Comparison of ENCODE assay signal across 10 cellular contexts in the genomic region with DNA sequence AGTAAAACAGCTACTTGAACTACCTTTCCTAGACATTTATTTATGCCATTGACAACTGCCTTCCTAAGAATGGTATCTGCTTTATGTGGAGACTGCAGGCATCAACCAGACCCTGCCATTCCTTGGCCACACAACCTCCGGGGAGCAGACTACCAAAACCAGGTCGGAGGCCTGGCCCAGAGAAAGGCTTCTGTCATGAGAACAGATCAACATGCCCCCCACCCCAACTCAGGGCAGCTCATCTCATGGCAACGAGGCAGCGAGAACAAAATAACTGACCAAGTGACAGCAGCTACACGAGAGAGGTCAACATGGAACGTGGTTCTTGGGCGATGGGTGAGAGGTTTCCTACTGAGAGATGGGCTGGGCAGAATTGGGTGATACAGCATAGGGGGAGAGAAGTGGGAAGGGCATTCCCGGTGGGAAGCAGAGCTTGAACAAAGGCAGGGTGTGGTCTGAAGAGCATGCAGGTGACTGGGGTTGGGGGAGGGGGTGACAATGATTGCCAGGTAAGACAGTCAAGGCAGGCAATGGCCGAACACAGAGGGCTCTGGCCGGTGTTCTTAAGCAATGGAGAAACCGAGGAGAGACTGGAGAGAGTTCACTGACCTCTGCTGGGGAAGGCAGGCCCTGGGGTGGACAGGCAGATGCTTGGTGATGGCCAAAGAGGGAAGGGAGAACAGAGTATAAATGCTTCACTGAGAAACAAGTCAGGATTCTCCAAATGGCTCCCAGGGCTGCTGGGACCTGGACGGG. TPM values are rescaled to one million over a fixed set of nuclear protein-coding genes. Genes with fewer than 3 reads are reported as not detected.
A peak's percentile ranks its signal among the peaks of the same experiment; 100 is the strongest.
DNase-seq lines count a peak whose midpoint lies in the region; ATAC-seq, FAIRE-seq and TF ChIP-seq lines count a peak whose summit lies in the region.
"Had no signal": no experiment of that assay in that cellular context is flagged by ENCODE, and none has a peak within 500 bp of the region (broad histone marks: within the 10 kb centered on the region; RNA-seq: fewer than 3 reads in every experiment).

No MANE protein-coding gene starts in this region.

- H3K36me3 ChIP-seq in right atrium auricular region (peaks cover 25% of the 10 kb centered on the region), pancreas (peaks cover 0 to 11% (median 0%) of the 10 kb centered on the region in 3 donors), osteoblast (ENCODE audit: insufficient read depth, low read length) (peaks cover 22% of the 10 kb centered on the region)

- H3K9me3 Mint-ChIP-seq in activated T-helper 1 cell treated with anti-CD3 and anti-CD28 coated beads, Interleukin-12 subunit alpha, Interleukin-12 subunit beta, Interleukin-2, Interleukin-4 antibody, amounts not matched to agents 30 ng/mL and 10 ng/mL and 1 ng/mL, durations not matched to agents 14 hours and 24 hours and 36 hours, result no peaks in the 10 kb centered on the region
- H3K9me3 Mint-ChIP-seq: CD4-positive, CD25-positive, alpha-beta regulatory T cell had no signal

- 59 to 61% methylated on average over 12 of the region's 12 CpGs for WGBS in pancreas, 2 donors

- H3K79me2 ChIP-seq in osteoblast (ENCODE audit: insufficient read depth, low read length), result peaks cover 92% of the 10 kb centered on the region

- H3K4me1 ChIP-seq in right atrium auricular region (peaks cover 0 to 91% of the 10 kb centered on the region in 2 donors), pancreas (peaks cover 78 to 85% (median 82%) of the 10 kb centered on the region in 3 donors), osteoblast (ENCODE audit: insufficient read depth, low read length) (peaks cover 7% of the 10 kb centered on the region)

- ATAC-seq in pancreas (no peak), sciatic nerve (no peak), HG03139 (IDR thresholded peaks at IDR 0.05; ENCODE audit: unreplicated experiment) (no peak)

- no peak overlapping the region for H2AFZ ChIP-seq in osteoblast (ENCODE audit: low read length)

- peaks cover 42% of the 10 kb centered on the region for H3K36me3 Mint-ChIP-seq in activated T-helper 1 cell treated with anti-CD3 and anti-CD28 coated beads, Interleukin-12 subunit alpha, Interleukin-12 subunit beta, Interleukin-2, Interleukin-4 antibody, amounts not matched to agents 30 ng/mL and 10 ng/mL and 1 ng/mL, durations not matched to agents 14 hours and 24 hours and 36 hours (ENCODE audit: low read depth)

- H3K4me1 Mint-ChIP-seq in activated T-helper 1 cell treated with anti-CD3 and anti-CD28 coated beads, Interleukin-12 subunit alpha, Interleukin-12 subunit beta, Interleukin-2, Interleukin-4 antibody, amounts not matched to agents 30 ng/mL and 10 ng/mL and 1 ng/mL, durations not matched to agents 14 hours and 24 hours and 36 hours (ENCODE audit: low read depth), result peaks cover 75% of the 10 kb centered on the region

- intact Hi-C loops in activated T-helper 1 cell treated with anti-CD3 and anti-CD28 coated beads, Interleukin-12 subunit alpha, Interleukin-12 subunit beta, Interleukin-2, Interleukin-4 antibody, amounts not matched to agents 30 ng/mL and 10 ng/mL and 1 ng/mL, durations not matched to agents 14 hours and 24 hours and 36 hours (cut with micrococcal nuclease), result no loop called here
- intact Hi-C loops in pancreas (cut with DNase I), result loop anchor here in 1 of 3 donors (5.0 kb wide), 1 partner anchor 40 kb away; no protein-coding TSS in a partner anchor
- intact Hi-C loops in sciatic nerve (cut with DNase I), result no loop called here

- peaks cover 82% of the 10 kb centered on the region for H4K20me1 ChIP-seq in osteoblast (ENCODE audit: insufficient read depth, low read length)

- peak; percentile 53 for DNase-seq in COLO668 (lab: John Stamatoyannopoulos, UW; ENCODE audit: unreplicated experiment)
- DNase-seq in activated T-helper 1 cell treated with anti-CD3 and anti-CD28 coated beads, Interleukin-12 subunit alpha, Interleukin-12 subunit beta, Interleukin-2, Interleukin-4 antibody, amounts not matched to agents 30 ng/mL and 10 ng/mL and 1 ng/mL, durations not matched to agents 14 hours and 24 hours and 36 hours (ENCODE audit: low spot score), result no peak
- DNase-seq in right atrium auricular region (ENCODE audit: low spot score), result no peak
- DNase-seq in pancreas, result no peak
- DNase-seq in sciatic nerve (ENCODE audit: low spot score), result no peak
- DNase-seq in EL, result no peak
- no peak for DNase-seq in osteoblast (ENCODE audit: insufficient read length, low spot score, missing footprints)
- DNase-seq: CD4-positive, CD25-positive, alpha-beta regulatory T cell; NCI-H526 treated with DMSO at 0.1 percent for 48 hours had no signal

- no peaks in the 10 kb centered on the region for H3K27me3 ChIP-seq in right atrium auricular region
- no peaks in the 10 kb centered on the region for H3K27me3 ChIP-seq in pancreas
- H3K27me3 ChIP-seq in osteoblast (ENCODE audit: insufficient read depth, low read length), result no peaks in the 10 kb centered on the region

- TF ChIP-seq CTCF in right atrium auricular region (IDR thresholded peaks at IDR 0.05) (no peak), pancreas (IDR thresholded peaks at IDR 0.05) (no peak), osteoblast (IDR thresholded peaks at IDR 0.05; ENCODE audit: extremely low read depth, low read depth, low read length) (no peak)

- H3K27ac Mint-ChIP-seq in activated T-helper 1 cell treated with anti-CD3 and anti-CD28 coated beads, Interleukin-12 subunit alpha, Interleukin-12 subunit beta, Interleukin-2, Interleukin-4 antibody, amounts not matched to agents 30 ng/mL and 10 ng/mL and 1 ng/mL, durations not matched to agents 14 hours and 24 hours and 36 hours, result peak overlapping the region; percentile 31

- peak overlapping the region; percentile 82 to 86 for H3K27ac ChIP-seq in right atrium auricular region
- H3K27ac ChIP-seq in pancreas, result peak overlapping the region; percentile 91 to 97 (median 92)
- no peak overlapping the region for H3K27ac ChIP-seq in osteoblast (ENCODE audit: low read depth, low read length)

- no peaks in the 10 kb centered on the region for H3K27me3 Mint-ChIP-seq in activated T-helper 1 cell treated with anti-CD3 and anti-CD28 coated beads, Interleukin-12 subunit alpha, Interleukin-12 subunit beta, Interleukin-2, Interleukin-4 antibody, amounts not matched to agents 30 ng/mL and 10 ng/mL and 1 ng/mL, durations not matched to agents 14 hours and 24 hours and 36 hours (ENCODE audit: insufficient read depth)
- H3K27me3 Mint-ChIP-seq: CD4-positive, CD25-positive, alpha-beta regulatory T cell had no signal

- no peak overlapping the region for H3K4me3 ChIP-seq in right atrium auricular region
- H3K4me3 ChIP-seq in pancreas, result peak overlapping the region in 2 of 4 donors; percentile 11 to 25
- H3K4me3 ChIP-seq in osteoblast (ENCODE audit: insufficient read depth, low read length), result no peak overlapping the region

- no peak overlapping the region for H3K4me3 Mint-ChIP-seq in activated T-helper 1 cell treated with anti-CD3 and anti-CD28 coated beads, Interleukin-12 subunit alpha, Interleukin-12 subunit beta, Interleukin-2, Interleukin-4 antibody, amounts not matched to agents 30 ng/mL and 10 ng/mL and 1 ng/mL, durations not matched to agents 14 hours and 24 hours and 36 hours

- FAIRE-seq in pancreas (lab: Jason Lieb, UNC), result no peak

- no peak overlapping the region for H3K4me2 ChIP-seq in osteoblast (ENCODE audit: insufficient read depth, low read length)

- no peaks in the 10 kb centered on the region for H3K9me3 ChIP-seq in right atrium auricular region
- no peaks in the 10 kb centered on the region for H3K9me3 ChIP-seq in pancreas
- no peaks in the 10 kb centered on the region for H3K9me3 ChIP-seq in osteoblast (ENCODE audit: low read depth, low read length)

RNA-seq across cellular contexts. Expression of a gene that starts 33.9 kb away (rescaled TPM):
- total RNA-seq in activated T-helper 1 cell treated with anti-CD3 and anti-CD28 coated beads, Interleukin-12 subunit alpha, Interleukin-12 subunit beta, Interleukin-2, Interleukin-4 antibody, amounts not matched to agents 30 ng/mL and 10 ng/mL and 1 ng/mL, durations not matched to agents 14 hours and 24 hours and 36 hours, result 68.7 and 69.1 TPM in 2 replicates
- 10 to 100 TPM; 27.5 to 38.6 TPM for total RNA-seq in right atrium auricular region
- total RNA-seq in pancreas, result 10 to 100 TPM; 20.7 to 30.4 (median 22.4) TPM
- polyA plus RNA-seq in pancreas, result 10 to 100 TPM; 64.9 to 82.8 TPM
- total RNA-seq in sciatic nerve, result 40.9 TPM
- 17.4 and 20.6 TPM in 2 replicates for total RNA-seq in osteoblast

RNA-seq across cellular contexts. Expression of a gene that starts 36.8 kb away (rescaled TPM):
- total RNA-seq in activated T-helper 1 cell treated with anti-CD3 and anti-CD28 coated beads, Interleukin-12 subunit alpha, Interleukin-12 subunit beta, Interleukin-2, Interleukin-4 antibody, amounts not matched to agents 30 ng/mL and 10 ng/mL and 1 ng/mL, durations not matched to agents 14 hours and 24 hours and 36 hours, result 118 and 119 TPM in 2 replicates
- total RNA-seq in right atrium auricular region (10 to 100 TPM in 1 of 2 donors, 1 to 10 TPM in 1; 7.5 to 15.3 TPM), pancreas (10 to 100 TPM; 30.6 to 67.4 (median 37.1) TPM), sciatic nerve (44.0 TPM), osteoblast (2.1 and 4.3 TPM in 2 replicates)
- polyA plus RNA-seq in pancreas, result 100 to 1,000 TPM; 231 to 265 TPM
